18 cellular contexts compared by ENCODE assay signal in genomic region chr15:62439543-62440016, GRCh38. TPM values are rescaled to one million over a fixed set of nuclear protein-coding genes. Genes with fewer than 3 reads are reported as not detected.
DNase-seq lines count a peak whose midpoint lies in the region; ATAC-seq and TF ChIP-seq lines count a peak whose summit lies in the region.
"Had no signal": no experiment of that assay in that cellular context is flagged by ENCODE, and none has a peak within 500 bp of the region (broad histone marks: within the 10 kb centered on the region; RNA-seq: fewer than 3 reads in every experiment).

No MANE protein-coding gene starts in this region.

- no peaks in the 10 kb centered on the region for H3K27me3 ChIP-seq in adrenal gland
- H3K27me3 ChIP-seq in left ventricle myocardium inferior (ENCODE audit: low read depth) = no peaks in the 10 kb centered on the region
- H3K27me3 ChIP-seq in stomach = no peaks in the 10 kb centered on the region
- H3K27me3 ChIP-seq in CD4-positive, alpha-beta memory T cell (ENCODE audit: insufficient read depth, low read length) = no peaks in the 10 kb centered on the region
- H3K27me3 ChIP-seq: SJSA1, uterus had no signal

- H3K27ac Mint-ChIP-seq in CD4-positive, alpha-beta memory T cell = no peak overlapping the region
- H3K27ac Mint-ChIP-seq: activated CD4-positive, alpha-beta T cell treated with anti-CD3 and anti-CD28 coated beads for 36 hours; activated naive CD4-positive, alpha-beta T cell treated with anti-CD3 and anti-CD28 coated beads for 36 hours; B cell; stimulated activated effector memory CD8-positive, alpha-beta T cell treated with anti-CD3 and anti-CD28 coated beads, Interleukin-12 subunit alpha, Interleukin-12 subunit beta, amount 100 ng/mL, for 72 hours had no signal

- TF ChIP-seq EP300 in stomach (IDR thresholded peaks at IDR 0.05) = peak; percentile 63

- TF ChIP-seq CTCF in adrenal gland (IDR thresholded peaks at IDR 0.05) (no peak), left ventricle myocardium inferior (IDR thresholded peaks at IDR 0.05; ENCODE audit: borderline replicate concordance) (no peak), stomach (IDR thresholded peaks at IDR 0.05) (no peak)

- no peak for TF ChIP-seq POLR2A in adrenal gland (IDR thresholded peaks at IDR 0.05)
- TF ChIP-seq POLR2A in stomach (IDR thresholded peaks at IDR 0.05) = no peak

- peaks cover 0 to 5% (median 0%) of the 10 kb centered on the region in 8 donors for H3K9me3 Mint-ChIP-seq in CD4-positive, alpha-beta memory T cell
- H3K9me3 Mint-ChIP-seq: activated naive CD4-positive, alpha-beta T cell treated with anti-CD3 and anti-CD28 coated beads for 36 hours; stimulated activated effector memory CD8-positive, alpha-beta T cell treated with anti-CD3 and anti-CD28 coated beads, Interleukin-12 subunit alpha, Interleukin-12 subunit beta, amount 100 ng/mL, for 72 hours had no signal

- H3K27ac ChIP-seq in adrenal gland = peak overlapping the region in 1 of 5 donors; percentile 19
- H3K27ac ChIP-seq in left ventricle myocardium inferior (replicated peaks) = peak overlapping the region; percentile 25
- peak overlapping the region in 4 of 5 donors; percentile 42 to 56 (median 56) for H3K27ac ChIP-seq in stomach
- H3K27ac ChIP-seq in CD4-positive, alpha-beta memory T cell (ENCODE audit: low read depth, low read length) = no peak overlapping the region
- H3K27ac ChIP-seq: SJSA1, uterus had no signal

- peaks cover 0 to 9% of the 10 kb centered on the region in 2 donors for H3K4me1 ChIP-seq in adrenal gland (replicated peaks in 1 of 2)
- peaks cover 50% of the 10 kb centered on the region for H3K4me1 ChIP-seq in left ventricle myocardium inferior
- H3K4me1 ChIP-seq in stomach = peaks cover 1 to 31% (median 15%) of the 10 kb centered on the region in 4 donors
- no peaks in the 10 kb centered on the region for H3K4me1 ChIP-seq in CD4-positive, alpha-beta memory T cell (ENCODE audit: insufficient read depth, low read length)

- no peaks in the 10 kb centered on the region for H3K9me3 ChIP-seq in adrenal gland (replicated peaks in 1 of 3)
- H3K9me3 ChIP-seq in left ventricle myocardium inferior (replicated peaks) = no peaks in the 10 kb centered on the region
- no peaks in the 10 kb centered on the region for H3K9me3 ChIP-seq in stomach
- no peaks in the 10 kb centered on the region for H3K9me3 ChIP-seq in CD4-positive, alpha-beta memory T cell (ENCODE audit: control insufficient read depth in 1 of 2, low read length in 2 of 2)
- H3K9me3 ChIP-seq: SJSA1, uterus had no signal

- DNase-seq in AG20443 (ENCODE audit: low spot score) = peak; percentile 67
- peak in 6 of 7 donors; percentile 28 to 71 (median 54) for DNase-seq in adrenal gland
- no peak for DNase-seq in left ventricle myocardium inferior
- no peak for DNase-seq in stomach
- DNase-seq in CD4-positive, alpha-beta memory T cell = no peak
- no peak for DNase-seq in activated CD4-positive, alpha-beta T cell treated with anti-CD3 and anti-CD28 coated beads for 4 hours
- DNase-seq: activated CD4-positive, alpha-beta T cell treated with anti-CD3 and anti-CD28 coated beads for 36 hours; activated CD8-positive, alpha-beta memory T cell treated with anti-CD3 and anti-CD28 coated beads, Interleukin-2, amount 50 U/mL, for 4 hours; activated naive CD4-positive, alpha-beta T cell treated with anti-CD3 and anti-CD28 coated beads for 36 hours; left colon; NCI-H187; NCI-H510A had no signal

- H3K4me3 ChIP-seq in adrenal gland (no peak overlapping the region), left ventricle myocardium inferior (no peak overlapping the region), stomach (no peak overlapping the region)
- no peak overlapping the region for H3K4me3 ChIP-seq in CD4-positive, alpha-beta memory T cell (ENCODE audit: low read length in 2 of 2)
- H3K4me3 ChIP-seq: SJSA1, uterus had no signal

- H3K36me3 ChIP-seq in adrenal gland (replicated peaks in 1 of 2) (no peaks in the 10 kb centered on the region), left ventricle myocardium inferior (no peaks in the 10 kb centered on the region), stomach (no peaks in the 10 kb centered on the region)
- H3K36me3 ChIP-seq in CD4-positive, alpha-beta memory T cell (ENCODE audit: insufficient read depth, low read length) = no peaks in the 10 kb centered on the region
- H3K36me3 ChIP-seq: SJSA1, uterus had no signal

- peaks cover 0 to 3% of the 10 kb centered on the region in 2 donors for H3K27me3 Mint-ChIP-seq in CD4-positive, alpha-beta memory T cell
- H3K27me3 Mint-ChIP-seq: activated CD4-positive, alpha-beta T cell treated with anti-CD3 and anti-CD28 coated beads for 36 hours; B cell had no signal

- CTCF ChIA-PET in CD4-positive, alpha-beta memory T cell (lab: Charles Lee; ENCODE audit: partially characterized antibody) = no interaction called here

- H3K4me3 Mint-ChIP-seq in CD4-positive, alpha-beta memory T cell = no peak overlapping the region
- H3K4me3 Mint-ChIP-seq: activated CD4-positive, alpha-beta T cell treated with anti-CD3 and anti-CD28 coated beads for 36 hours; activated naive CD4-positive, alpha-beta T cell treated with anti-CD3 and anti-CD28 coated beads for 36 hours; B cell; stimulated activated effector memory CD8-positive, alpha-beta T cell treated with anti-CD3 and anti-CD28 coated beads, Interleukin-12 subunit alpha, Interleukin-12 subunit beta, amount 100 ng/mL, for 72 hours had no signal

- POLR2A ChIA-PET in CD4-positive, alpha-beta memory T cell (lab: Charles Lee; ENCODE audit: partially characterized antibody) = no interaction called here

- intact Hi-C loops in adrenal gland (cut with DNase I) = no loop called here
- intact Hi-C loops in left ventricle myocardium inferior (cut with micrococcal nuclease) = no loop called here
- intact Hi-C loops in stomach (cut with DNase I; ENCODE audit: low total_unique reads) = no loop called here
- intact Hi-C loops in CD4-positive, alpha-beta memory T cell (cut with micrococcal nuclease) = no loop called here

- ATAC-seq in GM19351 (IDR thresholded peaks at IDR 0.05; ENCODE audit: unreplicated experiment) (no peak), HG03439 (IDR thresholded peaks at IDR 0.05; ENCODE audit: unreplicated experiment) (no peak)
- ATAC-seq: activated CD4-positive, alpha-beta T cell treated with anti-CD3 and anti-CD28 coated beads for 36 hours; left colon; stimulated activated effector memory CD8-positive, alpha-beta T cell treated with anti-CD3 and anti-CD28 coated beads, Interleukin-12 subunit alpha, Interleukin-12 subunit beta, amount 100 ng/mL, for 72 hours had no signal

- 56 to 68% (median 64%) methylated on average over 5 of the region's 5 CpGs for WGBS in adrenal gland, 4 donors
- WGBS in stomach, 5 donors = 72 to 89% (median 79%) methylated on average over 4 to 5 of the region's 5 CpGs

- H3K4me1 Mint-ChIP-seq in CD4-positive, alpha-beta memory T cell = no peaks in the 10 kb centered on the region
- H3K4me1 Mint-ChIP-seq: activated CD4-positive, alpha-beta T cell treated with anti-CD3 and anti-CD28 coated beads for 36 hours; B cell; stimulated activated effector memory CD8-positive, alpha-beta T cell treated with anti-CD3 and anti-CD28 coated beads, Interleukin-12 subunit alpha, Interleukin-12 subunit beta, amount 100 ng/mL, for 72 hours had no signal

- H3K36me3 Mint-ChIP-seq in CD4-positive, alpha-beta memory T cell = no peaks in the 10 kb centered on the region
- H3K36me3 Mint-ChIP-seq: stimulated activated effector memory CD8-positive, alpha-beta T cell treated with anti-CD3 and anti-CD28 coated beads, Interleukin-12 subunit alpha, Interleukin-12 subunit beta, amount 100 ng/mL, for 72 hours had no signal

RNA-seq across cellular contexts. Expression of gene TLN2, which starts 49.2 kb away (rescaled TPM):
- total RNA-seq in adrenal gland = 10 to 100 TPM in 3 of 8 donors, 1 to 10 TPM in 5; 7.0 to 14.3 (median 9.2) TPM
- polyA plus RNA-seq in adrenal gland = 1 to 10 TPM; 2.8 to 7.6 (median 5.4) TPM
- 39.6 TPM for total RNA-seq in left ventricle myocardium inferior
- 100 to 1,000 TPM in 1 of 5 donors, 10 to 100 TPM in 4; 18.5 to 228 (median 33.5) TPM for total RNA-seq in stomach
- polyA plus RNA-seq in stomach = 1 to 10 TPM; 1.4 to 3.5 (median 3.4) TPM
- total RNA-seq in CD4-positive, alpha-beta memory T cell = 1 to 10 TPM in 1 of 2 experiments, under 1 TPM in 1; 0.75 to 1.7 TPM
- 1 to 10 TPM in 1 of 2 donors, not detected in 1; 1.6 TPM for polyA plus RNA-seq in CD4-positive, alpha-beta memory T cell

Comparison
In these comparisons a context has a peak if more than half of its experiments do, and no peak if none do; other contexts are left out.
1. DNase-seq: peak in AG20443 (single experiment) and adrenal gland (6 of 7); none in left ventricle myocardium inferior (single experiment), stomach (single experiment), CD4-positive, alpha-beta memory T cell (0 of 5) and activated CD4-positive, alpha-beta T cell treated with anti-CD3 and anti-CD28 coated beads for 4 hours (0 of 2).